In the genomic region with DNA sequence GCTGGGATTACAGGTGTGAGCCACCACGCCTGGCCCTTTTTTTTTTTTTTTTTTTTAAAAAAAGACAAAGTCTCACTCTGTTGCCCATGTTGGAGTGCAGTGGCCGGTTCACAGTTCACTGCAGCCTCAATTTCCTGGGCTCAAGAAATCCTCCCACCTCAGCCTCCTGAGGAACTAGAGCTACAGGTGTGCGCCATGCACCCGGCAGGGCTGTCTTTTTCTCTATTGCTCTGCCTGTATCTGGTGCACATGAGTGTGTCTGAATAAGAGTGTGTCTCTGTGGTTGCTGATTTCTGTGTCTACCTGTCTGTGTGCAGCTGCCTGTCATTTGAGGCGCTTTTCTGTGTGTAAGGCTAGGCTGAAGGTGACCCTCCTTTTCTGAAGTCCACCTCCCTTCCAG, we compare ENCODE assay signal across 8 cellular contexts. TPM values are rescaled to one million over a fixed set of nuclear protein-coding genes. Genes with fewer than 3 reads are reported as not detected.
DNase-seq lines count a peak whose midpoint lies in the region; ATAC-seq, FAIRE-seq and TF ChIP-seq lines count a peak whose summit lies in the region.

No MANE protein-coding gene starts in this region.

- ATAC-seq in WTC11 (no peak), left lung (no peak), GM18873 (IDR thresholded peaks at IDR 0.05; ENCODE audit: low FRiP score, unreplicated experiment) (no peak)

- peak overlapping the region; percentile 62 for H3K27ac Mint-ChIP-seq in activated naive CD4-positive, alpha-beta T cell treated with anti-CD3 and anti-CD28 coated beads, Interleukin-2, amount 50 U/mL, for 24 hours
- H3K27ac Mint-ChIP-seq in WTC11 = peak overlapping the region; percentile 95

- H3K4me3 ChIP-seq in left lung (no peak overlapping the region), tibial artery (no peak overlapping the region)

- in situ Hi-C loops in KBM-7 (cut with MboI; ENCODE audit: low pct_unique_long_range_greater_than_20kb, low sequenced_read_pairs) = no loop called here

- H3K4me1 Mint-ChIP-seq in activated naive CD4-positive, alpha-beta T cell treated with anti-CD3 and anti-CD28 coated beads, Interleukin-2, amount 50 U/mL, for 24 hours = peaks cover 36% of the 10 kb centered on the region
- H3K4me1 Mint-ChIP-seq in WTC11 = peaks cover 17% of the 10 kb centered on the region

- intact Hi-C loops in left lung (cut with DNase I) = no loop called here
- intact Hi-C loops in tibial artery (cut with DNase I; ENCODE audit: low total_unique reads) = no loop called here

- TF ChIP-seq CTCF in WTC11 (IDR thresholded peaks at IDR 0.05) (no peak), left lung (IDR thresholded peaks at IDR 0.05) (no peak), tibial artery (IDR thresholded peaks at IDR 0.05) (no peak)

- H3K36me3 ChIP-seq in left lung = peaks cover 0 to 6% of the 10 kb centered on the region in 2 donors
- peaks cover 0 to 5% (median 3%) of the 10 kb centered on the region in 3 donors for H3K36me3 ChIP-seq in tibial artery

- CTCF ChIA-PET in WTC11 (lab: Charles Lee) = interaction anchor here (1.1 to 4.0 kb wide), 4 partner anchors 18 to 116 kb away, joined by 3 to 21 read pairs (median 6); a partner anchor contains a TSS

- peaks cover 4% of the 10 kb centered on the region for H3K36me3 Mint-ChIP-seq in activated naive CD4-positive, alpha-beta T cell treated with anti-CD3 and anti-CD28 coated beads, Interleukin-2, amount 50 U/mL, for 24 hours
- peaks cover 9% of the 10 kb centered on the region for H3K36me3 Mint-ChIP-seq in WTC11

- no peak for FAIRE-seq in GM19239 (lab: Jason Lieb, UNC)

- H3K4me1 ChIP-seq in left lung (peaks cover 0 to 22% of the 10 kb centered on the region in 2 donors), tibial artery (peaks cover 0 to 34% (median 15%) of the 10 kb centered on the region in 4 donors)

- no peaks in the 10 kb centered on the region for H3K9me3 ChIP-seq in left lung
- no peaks in the 10 kb centered on the region for H3K9me3 ChIP-seq in tibial artery

- POLR2A ChIA-PET in WTC11 (lab: Charles Lee) = interaction anchor here (0.5 to 1.0 kb wide), 3 partner anchors 9 to 51 kb away, joined by 3 to 4 read pairs (median 4); no protein-coding TSS in a partner anchor

- no peaks in the 10 kb centered on the region for H3K9me3 Mint-ChIP-seq in activated naive CD4-positive, alpha-beta T cell treated with anti-CD3 and anti-CD28 coated beads, Interleukin-2, amount 50 U/mL, for 24 hours
- H3K9me3 Mint-ChIP-seq in WTC11 = no peaks in the 10 kb centered on the region

- H3K27me3 Mint-ChIP-seq in activated naive CD4-positive, alpha-beta T cell treated with anti-CD3 and anti-CD28 coated beads, Interleukin-2, amount 50 U/mL, for 24 hours = no peaks in the 10 kb centered on the region
- no peaks in the 10 kb centered on the region for H3K27me3 Mint-ChIP-seq in WTC11 (ENCODE audit: low read depth)

- H3K27me3 ChIP-seq in left lung (no peaks in the 10 kb centered on the region), tibial artery (no peaks in the 10 kb centered on the region)

- H3K27ac ChIP-seq in left lung (peak overlapping the region; percentile 39 to 88), tibial artery (peak overlapping the region; percentile 86 to 92)

- no peak for DNase-seq in activated naive CD4-positive, alpha-beta T cell (lab: John Stamatoyannopoulos, UW)
- DNase-seq in WTC11 (ENCODE audit: low spot score) (no peak), left lung (no peak), tibial artery (no peak), GM19239 (ENCODE audit: insufficient read length, low spot score) (no peak), KBM-7 (no peak)

- H3K4me3 Mint-ChIP-seq in activated naive CD4-positive, alpha-beta T cell treated with anti-CD3 and anti-CD28 coated beads, Interleukin-2, amount 50 U/mL, for 24 hours = no peak overlapping the region
- peak overlapping the region; percentile 4; the same call in 1 of the 2 replicates for H3K4me3 Mint-ChIP-seq in WTC11

TF ChIP-seq in WTC11, 78 proteins besides CTCF, POLR2A, EP300 and RAD21 (continues in another document):
- TF ChIP-seq, protein P1, sequence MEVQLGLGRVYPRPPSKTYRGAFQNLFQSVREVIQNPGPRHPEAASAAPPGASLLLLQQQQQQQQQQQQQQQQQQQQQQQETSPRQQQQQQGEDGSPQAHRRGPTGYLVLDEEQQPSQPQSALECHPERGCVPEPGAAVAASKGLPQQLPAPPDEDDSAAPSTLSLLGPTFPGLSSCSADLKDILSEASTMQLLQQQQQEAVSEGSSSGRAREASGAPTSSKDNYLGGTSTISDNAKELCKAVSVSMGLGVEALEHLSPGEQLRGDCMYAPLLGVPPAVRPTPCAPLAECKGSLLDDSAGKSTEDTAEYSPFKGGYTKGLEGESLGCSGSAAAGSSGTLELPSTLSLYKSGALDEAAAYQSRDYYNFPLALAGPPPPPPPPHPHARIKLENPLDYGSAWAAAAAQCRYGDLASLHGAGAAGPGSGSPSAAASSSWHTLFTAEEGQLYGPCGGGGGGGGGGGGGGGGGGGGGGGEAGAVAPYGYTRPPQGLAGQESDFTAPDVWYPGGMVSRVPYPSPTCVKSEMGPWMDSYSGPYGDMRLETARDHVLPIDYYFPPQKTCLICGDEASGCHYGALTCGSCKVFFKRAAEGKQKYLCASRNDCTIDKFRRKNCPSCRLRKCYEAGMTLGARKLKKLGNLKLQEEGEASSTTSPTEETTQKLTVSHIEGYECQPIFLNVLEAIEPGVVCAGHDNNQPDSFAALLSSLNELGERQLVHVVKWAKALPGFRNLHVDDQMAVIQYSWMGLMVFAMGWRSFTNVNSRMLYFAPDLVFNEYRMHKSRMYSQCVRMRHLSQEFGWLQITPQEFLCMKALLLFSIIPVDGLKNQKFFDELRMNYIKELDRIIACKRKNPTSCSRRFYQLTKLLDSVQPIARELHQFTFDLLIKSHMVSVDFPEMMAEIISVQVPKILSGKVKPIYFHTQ (CRISPR knock-in tag; IDR thresholded peaks at IDR 0.05) = no peak
- TF ChIP-seq, protein P2, sequence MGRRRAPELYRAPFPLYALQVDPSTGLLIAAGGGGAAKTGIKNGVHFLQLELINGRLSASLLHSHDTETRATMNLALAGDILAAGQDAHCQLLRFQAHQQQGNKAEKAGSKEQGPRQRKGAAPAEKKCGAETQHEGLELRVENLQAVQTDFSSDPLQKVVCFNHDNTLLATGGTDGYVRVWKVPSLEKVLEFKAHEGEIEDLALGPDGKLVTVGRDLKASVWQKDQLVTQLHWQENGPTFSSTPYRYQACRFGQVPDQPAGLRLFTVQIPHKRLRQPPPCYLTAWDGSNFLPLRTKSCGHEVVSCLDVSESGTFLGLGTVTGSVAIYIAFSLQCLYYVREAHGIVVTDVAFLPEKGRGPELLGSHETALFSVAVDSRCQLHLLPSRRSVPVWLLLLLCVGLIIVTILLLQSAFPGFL (CRISPR knock-in tag; IDR thresholded peaks at IDR 0.05; ENCODE audit: borderline replicate concordance) = no peak
- TF ChIP-seq ZNF317 (CRISPR knock-in tag; IDR thresholded peaks at IDR 0.05; ENCODE audit: borderline replicate concordance, low read depth) (no peak), NR2C2 (CRISPR knock-in tag; IDR thresholded peaks at IDR 0.05) (no peak), ELF4 (CRISPR knock-in tag; IDR thresholded peaks at IDR 0.05; ENCODE audit: low read depth) (no peak), GABPB1 (CRISPR knock-in tag; IDR thresholded peaks at IDR 0.05) (no peak), RELA (CRISPR knock-in tag; IDR thresholded peaks at IDR 0.05; ENCODE audit: borderline replicate concordance) (no peak), TEAD1 (CRISPR knock-in tag; IDR thresholded peaks at IDR 0.05) (no peak)
- TF ChIP-seq, protein P3, sequence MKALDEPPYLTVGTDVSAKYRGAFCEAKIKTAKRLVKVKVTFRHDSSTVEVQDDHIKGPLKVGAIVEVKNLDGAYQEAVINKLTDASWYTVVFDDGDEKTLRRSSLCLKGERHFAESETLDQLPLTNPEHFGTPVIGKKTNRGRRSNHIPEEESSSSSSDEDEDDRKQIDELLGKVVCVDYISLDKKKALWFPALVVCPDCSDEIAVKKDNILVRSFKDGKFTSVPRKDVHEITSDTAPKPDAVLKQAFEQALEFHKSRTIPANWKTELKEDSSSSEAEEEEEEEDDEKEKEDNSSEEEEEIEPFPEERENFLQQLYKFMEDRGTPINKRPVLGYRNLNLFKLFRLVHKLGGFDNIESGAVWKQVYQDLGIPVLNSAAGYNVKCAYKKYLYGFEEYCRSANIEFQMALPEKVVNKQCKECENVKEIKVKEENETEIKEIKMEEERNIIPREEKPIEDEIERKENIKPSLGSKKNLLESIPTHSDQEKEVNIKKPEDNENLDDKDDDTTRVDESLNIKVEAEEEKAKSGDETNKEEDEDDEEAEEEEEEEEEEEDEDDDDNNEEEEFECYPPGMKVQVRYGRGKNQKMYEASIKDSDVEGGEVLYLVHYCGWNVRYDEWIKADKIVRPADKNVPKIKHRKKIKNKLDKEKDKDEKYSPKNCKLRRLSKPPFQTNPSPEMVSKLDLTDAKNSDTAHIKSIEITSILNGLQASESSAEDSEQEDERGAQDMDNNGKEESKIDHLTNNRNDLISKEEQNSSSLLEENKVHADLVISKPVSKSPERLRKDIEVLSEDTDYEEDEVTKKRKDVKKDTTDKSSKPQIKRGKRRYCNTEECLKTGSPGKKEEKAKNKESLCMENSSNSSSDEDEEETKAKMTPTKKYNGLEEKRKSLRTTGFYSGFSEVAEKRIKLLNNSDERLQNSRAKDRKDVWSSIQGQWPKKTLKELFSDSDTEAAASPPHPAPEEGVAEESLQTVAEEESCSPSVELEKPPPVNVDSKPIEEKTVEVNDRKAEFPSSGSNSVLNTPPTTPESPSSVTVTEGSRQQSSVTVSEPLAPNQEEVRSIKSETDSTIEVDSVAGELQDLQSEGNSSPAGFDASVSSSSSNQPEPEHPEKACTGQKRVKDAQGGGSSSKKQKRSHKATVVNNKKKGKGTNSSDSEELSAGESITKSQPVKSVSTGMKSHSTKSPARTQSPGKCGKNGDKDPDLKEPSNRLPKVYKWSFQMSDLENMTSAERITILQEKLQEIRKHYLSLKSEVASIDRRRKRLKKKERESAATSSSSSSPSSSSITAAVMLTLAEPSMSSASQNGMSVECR (CRISPR knock-in tag; IDR thresholded peaks at IDR 0.05; ENCODE audit: borderline replicate concordance) = no peak
- TF ChIP-seq, protein P4, sequence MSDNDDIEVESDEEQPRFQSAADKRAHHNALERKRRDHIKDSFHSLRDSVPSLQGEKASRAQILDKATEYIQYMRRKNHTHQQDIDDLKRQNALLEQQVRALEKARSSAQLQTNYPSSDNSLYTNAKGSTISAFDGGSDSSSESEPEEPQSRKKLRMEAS (CRISPR knock-in tag; IDR thresholded peaks at IDR 0.05) = no peak

RNA-seq across cellular contexts. Expression of a gene that starts 1.6 kb away (rescaled TPM):
- 78.6 to 86.1 TPM (median 83.3 TPM) in 3 replicates for total RNA-seq in WTC11 (2021)
- total RNA-seq in left lung = 10 to 100 TPM; 26.1 to 26.7 TPM

RNA-seq across cellular contexts. Expression of a gene that starts 8.3 kb away (rescaled TPM):
- total RNA-seq in WTC11 (2021) (5.9 to 7.0 TPM (median 6.9 TPM) in 3 replicates), left lung (10 to 100 TPM in 1 of 2 donors, 1 to 10 TPM in 1; 7.6 to 13.6 TPM)

RNA-seq across cellular contexts. Expression of a gene that starts 9.0 kb away (rescaled TPM):
- total RNA-seq in WTC11 (2021) (82.3 to 97.9 TPM (median 87.6 TPM) in 3 replicates), left lung (10 to 100 TPM; 40.8 to 45.0 TPM)

RNA-seq across cellular contexts. Expression of a gene that starts 50.6 kb away (rescaled TPM):
- 11.4 to 17.9 TPM (median 15.7 TPM) in 3 replicates for total RNA-seq in WTC11 (2021)
- 100 to 1,000 TPM in 1 of 2 donors, 10 to 100 TPM in 1; 76.0 to 131 TPM for total RNA-seq in left lung

RNA-seq across cellular contexts. Expression of a gene that starts 52.6 kb away (rescaled TPM):
- total RNA-seq in WTC11 (2021) (103 to 109 TPM (median 105 TPM) in 3 replicates), left lung (10 to 100 TPM; 61.5 to 63.8 TPM)
